Comparison of ENCODE assay signal across 24 cellular contexts in the genomic region with DNA sequence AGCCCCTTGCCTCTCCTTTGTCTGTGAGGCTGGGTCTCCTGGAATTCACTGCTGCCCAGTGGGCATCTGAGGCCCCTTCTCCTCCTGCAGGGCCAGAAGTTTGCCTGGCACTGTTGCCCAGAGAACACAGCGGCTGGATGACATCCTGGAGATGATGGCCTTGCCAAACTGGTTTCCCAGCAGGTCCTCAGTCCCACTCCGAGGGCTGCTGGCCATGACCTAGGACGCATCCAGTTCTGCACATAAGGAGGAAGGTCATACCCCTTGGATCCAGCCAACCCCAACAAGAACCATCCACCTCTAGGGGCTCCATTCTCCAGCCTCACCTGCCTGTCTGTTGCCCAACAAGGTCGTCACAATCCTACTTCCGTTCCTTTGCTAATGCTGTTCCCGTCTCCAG. TPM values are rescaled to one million over a fixed set of nuclear protein-coding genes. Genes with fewer than 3 reads are reported as not detected.
"Had no signal": no experiment of that assay in that cellular context is flagged by ENCODE, and none has a peak within 500 bp of the region (broad histone marks: within the 10 kb centered on the region; RNA-seq: fewer than 3 reads in every experiment).

No MANE protein-coding gene starts in this region.

- H3K9me3 ChIP-seq: esophagus muscularis mucosa, gastroesophageal sphincter, heart left ventricle, lower lobe of right lung, prostate gland, right atrium auricular region, thoracic aorta, vagina had no signal

- H3K27ac ChIP-seq: esophagus muscularis mucosa, foreskin keratinocyte, lower lobe of right lung, parathyroid adenoma, prostate gland, right atrium auricular region had no signal

- H3K27me3 ChIP-seq: esophagus muscularis mucosa, foreskin keratinocyte, gastroesophageal sphincter, heart left ventricle, right atrium auricular region, vagina had no signal

- H3K79me2 ChIP-seq: parathyroid adenoma had no signal

- H3K4me2 ChIP-seq: smooth muscle cell had no signal

- H3K4me1 ChIP-seq: foreskin keratinocyte, parathyroid adenoma had no signal

- H3K4me3 ChIP-seq: coronary artery, esophagus muscularis mucosa, gastroesophageal sphincter, heart left ventricle, lower lobe of right lung, prostate gland, right atrium auricular region, smooth muscle cell, thoracic aorta, vagina had no signal

- H3K36me3 Mint-ChIP-seq: naive thymus-derived CD8-positive, alpha-beta T cell had no signal

- H3K9ac ChIP-seq: parathyroid adenoma had no signal

- H3K36me3 ChIP-seq: gastroesophageal sphincter, heart left ventricle, lower lobe of right lung, prostate gland, right atrium auricular region, thoracic aorta, vagina had no signal

- ATAC-seq: foreskin keratinocyte; gastroesophageal sphincter; heart left ventricle; left ventricle myocardium superior; lower lobe of right lung; naive thymus-derived CD8-positive, alpha-beta T cell; sciatic nerve had no signal

- H2AFZ ChIP-seq: parathyroid adenoma had no signal

- DNase-seq: dermis blood vessel endothelial cell; effector memory CD4-positive, alpha-beta T cell; foreskin keratinocyte; heart left ventricle; hippocampal formation; left ventricle myocardium superior; lower lobe of right lung; naive thymus-derived CD8-positive, alpha-beta T cell; stimulated activated CD4-positive, alpha-beta T cell treated with anti-CD3 and anti-CD28 coated beads, Interleukin-12 subunit alpha, Interleukin-12 subunit beta, amount 100 ng/mL, for 4 hours; stimulated activated CD4-positive, alpha-beta T cell treated with anti-CD3 and anti-CD28 coated beads, Interleukin-1b, Interleukin-23, amount 100 ng/mL, for 48 hours; stimulated activated CD4-positive, alpha-beta T cell treated with anti-CD3 and anti-CD28 coated beads, Interleukin-4, amount 100 ng/mL, for 1 hour; stimulated activated CD8-positive, alpha-beta memory T cell treated with anti-CD3 and anti-CD28 coated beads, Interleukin-4, amount 100 ng/mL, for 48 hours; stimulated activated naive CD4-positive, alpha-beta T cell; trophoblast cell had no signal

- H3K9me3 Mint-ChIP-seq: naive thymus-derived CD8-positive, alpha-beta T cell had no signal

- H3K27me3 Mint-ChIP-seq: naive thymus-derived CD8-positive, alpha-beta T cell had no signal

- H3K4me3 Mint-ChIP-seq: naive thymus-derived CD8-positive, alpha-beta T cell had no signal

RNA-seq across cellular contexts. Expression of a gene that starts 45.1 kb away (rescaled TPM):
- total RNA-seq: dermis blood vessel endothelial cell had no signal
